In genomic region chr20:57440678-57441509, GRCh38 we compare ENCODE assay signal across 8 cellular contexts. TPM values are rescaled to one million over a fixed set of nuclear protein-coding genes. Genes with fewer than 3 reads are reported as not detected.
DNase-seq lines count a peak whose midpoint lies in the region; ATAC-seq and TF ChIP-seq lines count a peak whose summit lies in the region.

No MANE protein-coding gene starts in this region.

- TF ChIP-seq CTCF in GM23338 (conservative IDR thresholded peaks at IDR 0.05; ENCODE audit: low read depth in 2 of 2) = no peak
- no peak for TF ChIP-seq CTCF in ascending aorta (IDR thresholded peaks at IDR 0.05)
- TF ChIP-seq CTCF in gastrocnemius medialis (IDR thresholded peaks at IDR 0.05 in 4 of 5, conservative IDR thresholded peaks at IDR 0.05 in 1 of 5) = no peak

- H3K4me1 ChIP-seq in GM23338 (ENCODE audit: insufficient read depth) = no peaks in the 10 kb centered on the region
- H3K4me1 ChIP-seq in ascending aorta = peaks cover 33 to 78% of the 10 kb centered on the region in 2 donors
- no peaks in the 10 kb centered on the region for H3K4me1 ChIP-seq in iPS-20b (ENCODE audit: insufficient read depth, low read length)
- peaks cover 62 to 72% of the 10 kb centered on the region in 2 donors for H3K4me1 ChIP-seq in gastrocnemius medialis

- DNase-seq in GM23338 (ENCODE audit: low spot score) (peak; percentile 42), ascending aorta (ENCODE audit: low spot score in 2 of 2) (peak; percentile 72 to 95), gastrocnemius medialis (peak; percentile 84 to 95), NCI-H187 (lab: John Stamatoyannopoulos, UW) (no peak), UCSD-AML1 (lab: John Stamatoyannopoulos, UW; ENCODE audit: unreplicated experiment) (no peak)
- no peak for DNase-seq in activated CD4-positive, alpha-beta T cell treated with anti-CD3 and anti-CD28 coated beads, Interleukin-2, amount 10 ng/mL, durations not matched to agents 24 days and 14 days

- H3K79me2 ChIP-seq in GM23338 (replicated peaks; ENCODE audit: insufficient read depth) = no peaks in the 10 kb centered on the region

- H3K27me3 ChIP-seq in GM23338 (ENCODE audit: insufficient read depth) = no peaks in the 10 kb centered on the region
- no peaks in the 10 kb centered on the region for H3K27me3 ChIP-seq in ascending aorta
- no peaks in the 10 kb centered on the region for H3K27me3 ChIP-seq in iPS-20b (ENCODE audit: insufficient read depth, low read length)
- no peaks in the 10 kb centered on the region for H3K27me3 ChIP-seq in gastrocnemius medialis

- no peaks in the 10 kb centered on the region for H3K36me3 Mint-ChIP-seq in GM23338 (ENCODE audit: low read depth)
- no peaks in the 10 kb centered on the region for H3K36me3 Mint-ChIP-seq in activated CD4-positive, alpha-beta T cell treated with anti-CD3 and anti-CD28 coated beads, Interleukin-2, amount 10 ng/mL, durations not matched to agents 24 days and 14 days (ENCODE audit: low read depth)

- H3K27ac Mint-ChIP-seq in GM23338 = no peak overlapping the region; the same call in 1 of the 2 replicates
- no peak overlapping the region for H3K27ac Mint-ChIP-seq in activated CD4-positive, alpha-beta T cell treated with anti-CD3 and anti-CD28 coated beads, Interleukin-2, amount 10 ng/mL, durations not matched to agents 24 days and 14 days

- intact Hi-C loops in ascending aorta (cut with DNase I) (loop anchor here (2.0 to 10.0 kb wide), 4 partner anchors 32 to 304 kb away; partner anchors contain the start of gene PMEPA1), gastrocnemius medialis (cut with DNase I; ENCODE audit: low total_unique reads) (no loop called here)
- intact Hi-C loops in activated CD4-positive, alpha-beta T cell treated with anti-CD3 and anti-CD28 coated beads, Interleukin-2, amount 10 ng/mL, durations not matched to agents 24 days and 14 days (cut with micrococcal nuclease) = no loop called here

- H3K4me3 ChIP-seq in GM23338 = no peak overlapping the region
- H3K4me3 ChIP-seq in ascending aorta = no peak overlapping the region
- no peak overlapping the region for H3K4me3 ChIP-seq in iPS-20b (ENCODE audit: low read length)
- H3K4me3 ChIP-seq in gastrocnemius medialis = peak overlapping the region in 3 of 4 donors; percentile 14 to 27 (median 18)

- in situ Hi-C loops in gastrocnemius medialis (cut with MboI; ENCODE audit: low sequenced_read_pairs in 4 of 4) = no loop called here

- peak; percentile 74 for ATAC-seq in GM23338
- peak; percentile 36 to 42 for ATAC-seq in gastrocnemius medialis
- ATAC-seq in HG02798 (IDR thresholded peaks at IDR 0.05; ENCODE audit: poor library complexity, unreplicated experiment) = no peak

- H3K4me1 Mint-ChIP-seq in GM23338 = peaks cover 14% of the 10 kb centered on the region
- H3K4me1 Mint-ChIP-seq in activated CD4-positive, alpha-beta T cell treated with anti-CD3 and anti-CD28 coated beads, Interleukin-2, amount 10 ng/mL, durations not matched to agents 24 days and 14 days = no peaks in the 10 kb centered on the region

- H3K9me3 ChIP-seq in ascending aorta = peaks cover 0 to under 1% of the 10 kb centered on the region in 2 donors
- no peaks in the 10 kb centered on the region for H3K9me3 ChIP-seq in iPS-20b (ENCODE audit: insufficient read depth, low read depth, low read length)
- H3K9me3 ChIP-seq in gastrocnemius medialis = no peaks in the 10 kb centered on the region

- peak overlapping the region; percentile 87 for H2AFZ ChIP-seq in GM23338

- no peaks in the 10 kb centered on the region; the same call in 2 of the 3 replicates for H3K9me3 Mint-ChIP-seq in GM23338
- H3K9me3 Mint-ChIP-seq in activated CD4-positive, alpha-beta T cell treated with anti-CD3 and anti-CD28 coated beads, Interleukin-2, amount 10 ng/mL, durations not matched to agents 24 days and 14 days = peaks cover 3% of the 10 kb centered on the region

- H3K4me3 Mint-ChIP-seq in GM23338 = no peak overlapping the region
- H3K4me3 Mint-ChIP-seq in activated CD4-positive, alpha-beta T cell treated with anti-CD3 and anti-CD28 coated beads, Interleukin-2, amount 10 ng/mL, durations not matched to agents 24 days and 14 days = no peak overlapping the region

- peak; percentile 70 to 92 for TF ChIP-seq POLR2A in gastrocnemius medialis (IDR thresholded peaks at IDR 0.05)

- no peak overlapping the region for H3K27ac ChIP-seq in GM23338 (ENCODE audit: low read depth)
- peak overlapping the region; percentile 93 to 94 for H3K27ac ChIP-seq in ascending aorta
- peak overlapping the region; percentile 54 for H3K27ac ChIP-seq in iPS-20b (ENCODE audit: low read length)
- peak overlapping the region; percentile 85 to 97 (median 96) for H3K27ac ChIP-seq in gastrocnemius medialis

- no peak overlapping the region for H3K4me2 ChIP-seq in GM23338

- H3K9ac ChIP-seq in iPS-20b (ENCODE audit: low read depth, low read length) = peak overlapping the region; percentile 27; the same call in 1 of the 2 replicates

- H3F3A ChIP-seq in GM23338 (replicated peaks; ENCODE audit: low read depth) = no peaks in the 10 kb centered on the region

- no peaks in the 10 kb centered on the region for H4K20me1 ChIP-seq in GM23338 (replicated peaks; ENCODE audit: insufficient read depth)

- H3K27me3 Mint-ChIP-seq in GM23338 (ENCODE audit: insufficient read depth, low read depth, poor library complexity) = peaks cover 14% of the 10 kb centered on the region
- H3K27me3 Mint-ChIP-seq in activated CD4-positive, alpha-beta T cell treated with anti-CD3 and anti-CD28 coated beads, Interleukin-2, amount 10 ng/mL, durations not matched to agents 24 days and 14 days = peaks cover 2% of the 10 kb centered on the region

- no peaks in the 10 kb centered on the region for H3K9me2 ChIP-seq in GM23338 (ENCODE audit: insufficient read depth)

- H3K36me3 ChIP-seq in GM23338 (ENCODE audit: insufficient read depth) (no peaks in the 10 kb centered on the region), ascending aorta (no peaks in the 10 kb centered on the region), iPS-20b (ENCODE audit: insufficient read depth, low read depth, low read length) (no peaks in the 10 kb centered on the region), gastrocnemius medialis (no peaks in the 10 kb centered on the region)

TF ChIP-seq in GM23338, 12 proteins besides CTCF, POLR2A, EP300 and RAD21:
- TF ChIP-seq, protein P1, sequence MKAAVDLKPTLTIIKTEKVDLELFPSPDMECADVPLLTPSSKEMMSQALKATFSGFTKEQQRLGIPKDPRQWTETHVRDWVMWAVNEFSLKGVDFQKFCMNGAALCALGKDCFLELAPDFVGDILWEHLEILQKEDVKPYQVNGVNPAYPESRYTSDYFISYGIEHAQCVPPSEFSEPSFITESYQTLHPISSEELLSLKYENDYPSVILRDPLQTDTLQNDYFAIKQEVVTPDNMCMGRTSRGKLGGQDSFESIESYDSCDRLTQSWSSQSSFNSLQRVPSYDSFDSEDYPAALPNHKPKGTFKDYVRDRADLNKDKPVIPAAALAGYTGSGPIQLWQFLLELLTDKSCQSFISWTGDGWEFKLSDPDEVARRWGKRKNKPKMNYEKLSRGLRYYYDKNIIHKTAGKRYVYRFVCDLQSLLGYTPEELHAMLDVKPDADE (IDR thresholded peaks at IDR 0.05) = no peak
- TF ChIP-seq JUNB (IDR thresholded peaks at IDR 0.05; ENCODE audit: unreplicated experiment) (no peak), NANOG (IDR thresholded peaks at IDR 0.05; ENCODE audit: borderline replicate concordance) (no peak), ZNF331 (CRISPR knock-in tag; IDR thresholded peaks at IDR 0.05; ENCODE audit: low read depth) (no peak), EZH2 (IDR thresholded peaks at IDR 0.05; ENCODE audit: low read depth, unreplicated experiment) (no peak), STAT1 (IDR thresholded peaks at IDR 0.05; ENCODE audit: unreplicated experiment) (no peak)
- TF ChIP-seq, protein P2, sequence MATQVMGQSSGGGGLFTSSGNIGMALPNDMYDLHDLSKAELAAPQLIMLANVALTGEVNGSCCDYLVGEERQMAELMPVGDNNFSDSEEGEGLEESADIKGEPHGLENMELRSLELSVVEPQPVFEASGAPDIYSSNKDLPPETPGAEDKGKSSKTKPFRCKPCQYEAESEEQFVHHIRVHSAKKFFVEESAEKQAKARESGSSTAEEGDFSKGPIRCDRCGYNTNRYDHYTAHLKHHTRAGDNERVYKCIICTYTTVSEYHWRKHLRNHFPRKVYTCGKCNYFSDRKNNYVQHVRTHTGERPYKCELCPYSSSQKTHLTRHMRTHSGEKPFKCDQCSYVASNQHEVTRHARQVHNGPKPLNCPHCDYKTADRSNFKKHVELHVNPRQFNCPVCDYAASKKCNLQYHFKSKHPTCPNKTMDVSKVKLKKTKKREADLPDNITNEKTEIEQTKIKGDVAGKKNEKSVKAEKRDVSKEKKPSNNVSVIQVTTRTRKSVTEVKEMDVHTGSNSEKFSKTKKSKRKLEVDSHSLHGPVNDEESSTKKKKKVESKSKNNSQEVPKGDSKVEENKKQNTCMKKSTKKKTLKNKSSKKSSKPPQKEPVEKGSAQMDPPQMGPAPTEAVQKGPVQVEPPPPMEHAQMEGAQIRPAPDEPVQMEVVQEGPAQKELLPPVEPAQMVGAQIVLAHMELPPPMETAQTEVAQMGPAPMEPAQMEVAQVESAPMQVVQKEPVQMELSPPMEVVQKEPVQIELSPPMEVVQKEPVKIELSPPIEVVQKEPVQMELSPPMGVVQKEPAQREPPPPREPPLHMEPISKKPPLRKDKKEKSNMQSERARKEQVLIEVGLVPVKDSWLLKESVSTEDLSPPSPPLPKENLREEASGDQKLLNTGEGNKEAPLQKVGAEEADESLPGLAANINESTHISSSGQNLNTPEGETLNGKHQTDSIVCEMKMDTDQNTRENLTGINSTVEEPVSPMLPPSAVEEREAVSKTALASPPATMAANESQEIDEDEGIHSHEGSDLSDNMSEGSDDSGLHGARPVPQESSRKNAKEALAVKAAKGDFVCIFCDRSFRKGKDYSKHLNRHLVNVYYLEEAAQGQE (IDR thresholded peaks at IDR 0.05; ENCODE audit: unreplicated experiment) = no peak

RNA-seq across cellular contexts. Expression of gene RBM38, which starts 49.7 kb away (rescaled TPM):
- total RNA-seq in GM23338 (2014; rRNA removed; shearing (Covaris generic)) = 77.6 and 80.5 TPM in 2 replicates
- 22.9 and 32.6 TPM in 2 replicates for polyA plus RNA-seq in GM23338 (2016; fragmentation: Nextera tagmentation; extraction: Ambion mirVana)
- total RNA-seq in ascending aorta = 24.6 TPM
- 100 to 1,000 TPM in 3 of 4 donors, 10 to 100 TPM in 1; 56.7 to 229 (median 177) TPM for total RNA-seq in gastrocnemius medialis
- 100 and 103 TPM in 2 replicates for total RNA-seq in activated CD4-positive, alpha-beta T cell treated with anti-CD3 and anti-CD28 coated beads, Interleukin-2, amount 10 ng/mL, durations not matched to agents 24 days and 14 days

Comparison
In these comparisons a context has a peak if more than half of its experiments do, and no peak if none do; other contexts are left out.
1. DNase-seq: peak in GM23338 (single experiment), ascending aorta (2 of 2) and gastrocnemius medialis (2 of 2); none in activated CD4-positive, alpha-beta T cell treated with anti-CD3 and anti-CD28 coated beads, Interleukin-2, amount 10 ng/mL, durations not matched to agents 24 days and 14 days (single experiment), NCI-H187 (0 of 2) and UCSD-AML1 (single experiment).
2. H3K4me3 ChIP-seq: peak in gastrocnemius medialis (3 of 4); none in GM23338 (single experiment), ascending aorta (0 of 2) and iPS-20b (single experiment).